22 cellular contexts compared by ENCODE assay signal in genomic region chr3:156770699-156771414, GRCh38. TPM values are rescaled to one million over a fixed set of nuclear protein-coding genes. Genes with fewer than 3 reads are reported as not detected.
DNase-seq lines count a peak whose midpoint lies in the region; ATAC-seq, FAIRE-seq and TF ChIP-seq lines count a peak whose summit lies in the region.
"Had no signal": no experiment of that assay in that cellular context is flagged by ENCODE, and none has a peak within 500 bp of the region (broad histone marks: within the 10 kb centered on the region; RNA-seq: fewer than 3 reads in every experiment).

No MANE protein-coding gene starts in this region.

- CTCF ChIA-PET in IMR-90 (lab: Yijun Ruan, JAX): no interaction called here
- CTCF ChIA-PET in CD4-positive, alpha-beta memory T cell (lab: Charles Lee; ENCODE audit: partially characterized antibody): no interaction called here

- BruUV-seq in IMR-90 (replicated peaks; lab: Mats Ljungman, UMichigan): no TSS peak

- H3K4me1 ChIP-seq in IMR-90 (ENCODE audit: control insufficient read depth, insufficient read depth, low read length): peaks cover 3% of the 10 kb centered on the region
- peaks cover 32% of the 10 kb centered on the region for H3K4me1 ChIP-seq in keratinocyte (ENCODE audit: control insufficient read depth, extremely low read depth, insufficient read depth, low read length)
- no peaks in the 10 kb centered on the region for H3K4me1 ChIP-seq in CD4-positive, alpha-beta memory T cell (ENCODE audit: insufficient read depth, low read length)
- H3K4me1 ChIP-seq in hepatocyte (ENCODE audit: insufficient read depth): no peaks in the 10 kb centered on the region

- no peak for DNase-seq in GM12891 (ENCODE audit: insufficient read length, low spot score)
- peak; percentile 45 for DNase-seq in IMR-90
- DNase-seq in bronchial epithelial cell (ENCODE audit: low read depth): peak; percentile 95
- no peak for DNase-seq in keratinocyte (ENCODE audit: low read depth, low spot score)
- no peak for DNase-seq in CD4-positive, alpha-beta memory T cell
- no peak for DNase-seq in hepatocyte (ENCODE audit: low spot score)
- no peak for DNase-seq in NK-92 treated with Interleukin-12 subunit alpha and Interleukin-12 subunit beta, amount 100 ng/mL, for 24 hours (lab: John Stamatoyannopoulos, UW)
- DNase-seq in COLO668 (lab: John Stamatoyannopoulos, UW; ENCODE audit: unreplicated experiment): no peak
- DNase-seq: Calu3; CD4-positive, alpha-beta T cell; DMS79; H9; Karpas-422; MG63; NCI-H1092; NCI-H1436 treated with DMSO at 0.1 percent for 48 hours; NCI-H2029; NCI-H2171; NCI-H446; NCI-H526 treated with DMSO at 0.1 percent for 48 hours; SIG-M5 had no signal

- peak overlapping the region; percentile 81; the same call in 1 of the 2 replicates for H3K18ac ChIP-seq in IMR-90 (ENCODE audit: low read depth, low read length)

- H3K9ac ChIP-seq in IMR-90 (ENCODE audit: low read depth, low read length) (no peak overlapping the region), keratinocyte (ENCODE audit: control insufficient read depth, extremely low read depth, insufficient read depth, low read length) (no peak overlapping the region)

- POLR2A ChIA-PET in IMR-90 (lab: Charles Lee; ENCODE audit: unreplicated experiment): no interaction called here
- POLR2A ChIA-PET in CD4-positive, alpha-beta memory T cell (lab: Charles Lee; ENCODE audit: partially characterized antibody): no interaction called here

- H3K27ac ChIP-seq in IMR-90 (ENCODE audit: insufficient read depth, low read length) (no peak overlapping the region), keratinocyte (ENCODE audit: control insufficient read depth, insufficient read depth, low read length) (peak overlapping the region; percentile 40), hepatocyte (no peak overlapping the region)
- H3K27ac ChIP-seq in CD4-positive, alpha-beta memory T cell (ENCODE audit: low read depth, low read length): no peak overlapping the region

- no peak for TF ChIP-seq RAD21 in IMR-90 (IDR thresholded peaks at IDR 0.05; ENCODE audit: low read length)

- in situ Hi-C loops in IMR-90 (cut with MboI; ENCODE audit: low sequenced_read_pairs): no loop called here

- 0 out of 2 replicates have a peak overlapping the region, but pooled peaks have one; percentile 44 for H3K14ac ChIP-seq in IMR-90 (replicated peaks; ENCODE audit: low read depth, low read length)

- H3K9me2 ChIP-seq in hepatocyte (replicated peaks; ENCODE audit: insufficient read depth): no peaks in the 10 kb centered on the region

- H4K5ac ChIP-seq in IMR-90 (ENCODE audit: low read depth, low read length): peak overlapping the region; percentile 44

- ATAC-seq in IMR-90 (ENCODE audit: low read depth): no peak

- H2AFZ ChIP-seq in IMR-90 (replicated peaks; ENCODE audit: low read length, poor library complexity) (no peak overlapping the region), keratinocyte (ENCODE audit: control insufficient read depth, low read length) (peak overlapping the region; percentile 56), hepatocyte (no peak overlapping the region)

- peak overlapping the region; percentile 72 for H2BK5ac ChIP-seq in IMR-90 (ENCODE audit: low read depth, low read length, poor library complexity, severe bottlenecking)

- 76% methylated on average over 3 of the region's 6 CpGs; no CpG with 5 or more reads in 1 of the 2 experiments for WGBS in IMR-90 (ENCODE audit: extremely low coverage in 2 of 2, insufficient read length in 1 of 2), 2 experiments
- 90% methylated on average over 6 of the region's 6 CpGs for WGBS in hepatocyte (ENCODE audit: low lambda C conversion rate, missing lambda C conversion rate)

- H3K9me1 ChIP-seq in IMR-90 (ENCODE audit: insufficient read depth, low read length) (no peaks in the 10 kb centered on the region; the same call in 1 of the 2 replicates), keratinocyte (ENCODE audit: control insufficient read depth, extremely low read depth, insufficient read depth, low read length) (no peaks in the 10 kb centered on the region)

- H3K36me3 ChIP-seq in IMR-90 (ENCODE audit: control insufficient read depth, insufficient read depth, low read length) (no peaks in the 10 kb centered on the region), bronchial epithelial cell (ENCODE audit: control insufficient read depth, insufficient read depth, low read length) (no peaks in the 10 kb centered on the region), keratinocyte (ENCODE audit: control insufficient read depth in 2 of 2, extremely low read depth in 1 of 2, insufficient read depth in 2 of 2, low read length in 2 of 2) (no peaks in the 10 kb centered on the region), hepatocyte (replicated peaks; ENCODE audit: insufficient read depth, low read depth) (no peaks in the 10 kb centered on the region)
- H3K36me3 ChIP-seq in CD4-positive, alpha-beta memory T cell (ENCODE audit: insufficient read depth, low read length): no peaks in the 10 kb centered on the region
- H3K36me3 ChIP-seq: MG63 had no signal

- peak overlapping the region; percentile 29; the same call in 1 of the 2 replicates for H2BK120ac ChIP-seq in IMR-90 (ENCODE audit: low read depth, low read length)

- no peak overlapping the region for H3K4me3 ChIP-seq in IMR-90 (ENCODE audit: insufficient read depth, low read depth, low read length)
- H3K4me3 ChIP-seq in bronchial epithelial cell (ENCODE audit: low read depth, low read length): no peak overlapping the region
- H3K4me3 ChIP-seq in keratinocyte (ENCODE audit: control insufficient read depth in 2 of 3, extremely low read depth in 1 of 3, insufficient read depth in 2 of 3, low read depth in 1 of 3, low read length in 3 of 3): no peak overlapping the region
- no peak overlapping the region for H3K4me3 ChIP-seq in CD4-positive, alpha-beta memory T cell (ENCODE audit: low read length in 2 of 2)
- no peak overlapping the region for H3K4me3 ChIP-seq in hepatocyte
- H3K4me3 ChIP-seq: MG63 had no signal

- H3K4me1 Mint-ChIP-seq in CD4-positive, alpha-beta memory T cell: no peaks in the 10 kb centered on the region
- H3K4me1 Mint-ChIP-seq: H9 had no signal

- H2AK5ac ChIP-seq in IMR-90 (ENCODE audit: low read depth, low read length): no peak overlapping the region

- no peaks in the 10 kb centered on the region for H3K27me3 Mint-ChIP-seq in CD4-positive, alpha-beta memory T cell
- H3K27me3 Mint-ChIP-seq: CD4-positive, alpha-beta T cell had no signal

- TF ChIP-seq POLR2A in GM12891 (IDR thresholded peaks at IDR 0.05; ENCODE audit: low read depth, low read length) (no peak), IMR-90 (IDR thresholded peaks at IDR 0.05; ENCODE audit: low read depth, low read length) (no peak)

- no peak overlapping the region for H2BK20ac ChIP-seq in IMR-90 (ENCODE audit: low read depth, low read length)

- no peaks in the 10 kb centered on the region for H3K9me3 ChIP-seq in IMR-90 (ENCODE audit: control insufficient read depth, insufficient read depth, low read length)
- no peaks in the 10 kb centered on the region for H3K9me3 ChIP-seq in keratinocyte (ENCODE audit: control insufficient read depth, low read depth, low read length)
- no peaks in the 10 kb centered on the region for H3K9me3 ChIP-seq in CD4-positive, alpha-beta memory T cell (ENCODE audit: control insufficient read depth in 1 of 2, low read length in 2 of 2)
- H3K9me3 ChIP-seq in hepatocyte (ENCODE audit: low read depth): no peaks in the 10 kb centered on the region
- H3K9me3 ChIP-seq: MG63 had no signal

- no peaks in the 10 kb centered on the region for H3K36me3 Mint-ChIP-seq in CD4-positive, alpha-beta memory T cell

- H3K79me2 ChIP-seq in keratinocyte (ENCODE audit: control insufficient read depth, insufficient read depth, low read length) (no peaks in the 10 kb centered on the region), hepatocyte (no peaks in the 10 kb centered on the region)

- no peaks in the 10 kb centered on the region for H3K9me3 Mint-ChIP-seq in CD4-positive, alpha-beta memory T cell
- H3K9me3 Mint-ChIP-seq: CD4-positive, alpha-beta T cell; H9 had no signal

- H4K8ac ChIP-seq in IMR-90 (ENCODE audit: low read depth in 2 of 2, low read length in 2 of 2): peak overlapping the region in 1 of 2 experiments; percentile 10; a peak in 1 of 4 replicates

- no peak overlapping the region for H2AK9ac ChIP-seq in IMR-90 (replicated peaks; ENCODE audit: low read depth, low read length, poor library complexity)

- H4K91ac ChIP-seq in IMR-90 (ENCODE audit: insufficient read depth, low read depth, low read length): 0 out of 2 replicates have a peak overlapping the region, but pooled peaks have one; percentile 18

- H2BK15ac ChIP-seq in IMR-90 (ENCODE audit: low read depth, low read length): peak overlapping the region; percentile 60; the same call in 1 of the 3 replicates

- peak; percentile 31 for FAIRE-seq in GM12891 (lab: Jason Lieb, UNC)
- FAIRE-seq in bronchial epithelial cell (lab: Jason Lieb, UNC): peak; percentile 40
- peak; percentile 86 for FAIRE-seq in keratinocyte (lab: Jason Lieb, UNC)
- FAIRE-seq: A204.1 had no signal

- H3K27me3 ChIP-seq in IMR-90 (ENCODE audit: control insufficient read depth, insufficient read depth, low read length) (no peaks in the 10 kb centered on the region), bronchial epithelial cell (ENCODE audit: control insufficient read depth, insufficient read depth, low read length) (no peaks in the 10 kb centered on the region), keratinocyte (ENCODE audit: control insufficient read depth, extremely low read depth, insufficient read depth, low read length) (no peaks in the 10 kb centered on the region), hepatocyte (no peaks in the 10 kb centered on the region)
- no peaks in the 10 kb centered on the region for H3K27me3 ChIP-seq in CD4-positive, alpha-beta memory T cell (ENCODE audit: insufficient read depth, low read length)
- H3K27me3 ChIP-seq: MG63 had no signal

- H4K20me1 ChIP-seq in IMR-90 (ENCODE audit: insufficient read depth, low read length) (no peaks in the 10 kb centered on the region), keratinocyte (ENCODE audit: control insufficient read depth, extremely low read depth, insufficient read depth, low read length) (no peaks in the 10 kb centered on the region), hepatocyte (ENCODE audit: insufficient read depth, poor library complexity, severe bottlenecking) (no peaks in the 10 kb centered on the region)

- 0 out of 2 replicates have a peak overlapping the region, but pooled peaks have one; percentile 9 for H3K23ac ChIP-seq in IMR-90 (ENCODE audit: low read depth, low read length)

- no peak overlapping the region for H3K27ac Mint-ChIP-seq in CD4-positive, alpha-beta memory T cell
- H3K27ac Mint-ChIP-seq: CD4-positive, alpha-beta T cell; H9 had no signal

- intact Hi-C loops in IMR-90 (cut with micrococcal nuclease): no loop called here
- intact Hi-C loops in CD4-positive, alpha-beta memory T cell (cut with micrococcal nuclease): no loop called here

- H3K4me2 ChIP-seq in IMR-90 (ENCODE audit: low read depth, low read length): no peak overlapping the region
- peak overlapping the region; percentile 49 for H3K4me2 ChIP-seq in keratinocyte (ENCODE audit: control insufficient read depth, extremely low read depth, insufficient read depth, low read depth, low read length)
- H3K4me2 ChIP-seq in hepatocyte: no peak overlapping the region

- TF ChIP-seq CTCF in IMR-90 (conservative IDR thresholded peaks at IDR 0.05; ENCODE audit: low read depth, low read length) (no peak), bronchial epithelial cell (IDR thresholded peaks at IDR 0.05; ENCODE audit: insufficient read depth, low read length, severe bottlenecking) (no peak), keratinocyte (optimal IDR thresholded peaks at IDR 0.05 in 1 of 3, IDR thresholded peaks at IDR 0.05 in 1 of 3, conservative IDR thresholded peaks at IDR 0.05 in 1 of 3; ENCODE audit: extremely low read depth in 1 of 3, insufficient read depth in 2 of 3, low read length in 3 of 3) (no peak), hepatocyte (IDR thresholded peaks at IDR 0.05; ENCODE audit: poor library complexity) (no peak)

- no peaks in the 10 kb centered on the region for H3K79me1 ChIP-seq in IMR-90 (ENCODE audit: low read depth in 1 of 2, low read length in 2 of 2)

- H3K4ac ChIP-seq in IMR-90 (ENCODE audit: low read depth, low read length): peak overlapping the region; percentile 38; the same call in 1 of the 2 replicates

- dilution Hi-C loops in IMR-90 (cut with HindIII; ENCODE audit: low sequenced_read_pairs, unreplicated experiment): no loop called here
- dilution Hi-C loops in keratinocyte (cut with MboI; ENCODE audit: extremely low pct_ligation_motif_present, low sequenced_read_pairs): no loop called here

- H3K4me3 Mint-ChIP-seq in CD4-positive, alpha-beta memory T cell: no peak overlapping the region
- H3K4me3 Mint-ChIP-seq: CD4-positive, alpha-beta T cell; H9 had no signal

- no peak overlapping the region for H3K56ac ChIP-seq in IMR-90 (ENCODE audit: extremely low read depth, insufficient read depth, low read length)

RNA-seq across cellular contexts. Expression of gene LEKR1, which starts 55.3 kb away (rescaled TPM):
- polyA plus RNA-seq in GM12891 (2012; ENCODE audit: low read depth, missing spikeins): 1.1 TPM
- total RNA-seq in IMR-90 (2012; rRNA removed) (0.36 and 0.56 TPM in 2 replicates), bronchial epithelial cell (under 0.01 and 0.64 TPM in 2 replicates), hepatocyte (0.76 and 1.1 TPM in 2 replicates)
- polyA plus RNA-seq in IMR-90 (2012; rRNA removed) (0.10 and 0.19 TPM in 2 replicates), keratinocyte (0.14 to 0.63 TPM in 2 of 3 replicates, not detected in the other), hepatocyte (2.1 and 3.4 TPM in 2 replicates)
- 0.05 TPM in 2 replicates for polyA plus RNA-seq in IMR-90 (2012; cell fraction: cytosol; rRNA removed)
- 0.14 and 0.31 TPM in 2 replicates for polyA plus RNA-seq in IMR-90 (2012; cell fraction: nucleus; rRNA removed; ENCODE audit: low replicate concordance)
- polyA plus RNA-seq in keratinocyte (2011; ENCODE audit: low read depth): 0.54 TPM
- 0.23 and 0.30 TPM in 2 replicates for polyA plus RNA-seq in keratinocyte (2011; cell fraction: cytosol; rRNA removed)
- polyA plus RNA-seq in keratinocyte (2011; cell fraction: nucleus; rRNA removed): 0.12 and 0.36 TPM in 2 replicates
- polyA plus RNA-seq in keratinocyte (2012; ENCODE audit: low replicate concordance): 0.16 and 0.70 TPM in 2 replicates
- 0.40 to 0.99 TPM in 2 of 3 replicates, not detected in the other for polyA minus RNA-seq in keratinocyte
- polyA minus RNA-seq in keratinocyte (2011; cell fraction: cytosol; rRNA and poly(A)+ RNA removed): not detected
- polyA minus RNA-seq in keratinocyte (2011; cell fraction: nucleus; rRNA and poly(A)+ RNA removed): 2.4 and 4.9 TPM in 2 replicates
- 1 to 10 TPM; 2.1 to 2.9 TPM for total RNA-seq in CD4-positive, alpha-beta memory T cell
- polyA plus RNA-seq in CD4-positive, alpha-beta memory T cell: under 1 TPM; 0.53 to 0.55 TPM
- total RNA-seq: H9 had no signal

Comparison
In these comparisons a context has a peak if more than half of its experiments do, and no peak if none do; other contexts are left out.
1. DNase-seq: peak in IMR-90 (single experiment) and bronchial epithelial cell (single experiment); none in GM12891 (single experiment), keratinocyte (single experiment), CD4-positive, alpha-beta memory T cell (0 of 5), hepatocyte (single experiment), NK-92 treated with Interleukin-12 subunit alpha and Interleukin-12 subunit beta, amount 100 ng/mL, for 24 hours (single experiment) and COLO668 (single experiment).